Comparison of ENCODE assay signal across 8 cellular contexts in the genomic region with DNA sequence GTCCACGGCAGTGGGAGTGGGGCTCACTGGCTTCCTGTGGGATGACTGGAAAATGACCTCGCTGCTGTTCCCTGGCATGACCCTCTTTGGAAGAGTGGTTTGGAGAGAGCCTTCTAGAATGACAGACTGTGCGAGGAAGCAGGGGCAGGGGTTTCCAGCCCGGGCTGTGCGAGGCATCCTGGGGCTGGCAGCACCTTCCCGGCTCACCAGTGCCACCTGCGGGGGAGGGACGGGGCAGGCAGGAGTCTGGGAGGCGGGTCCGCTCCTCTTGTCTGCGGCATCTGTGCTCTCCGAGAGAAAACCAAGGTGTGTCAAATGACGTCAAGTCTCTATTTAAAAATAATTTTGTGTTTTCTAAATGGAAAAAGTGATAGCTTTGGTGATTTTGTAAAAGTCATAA. TPM values are rescaled to one million over a fixed set of nuclear protein-coding genes. Genes with fewer than 3 reads are reported as not detected.
DNase-seq lines count a peak whose midpoint lies in the region; ATAC-seq and TF ChIP-seq lines count a peak whose summit lies in the region.

No MANE protein-coding gene starts in this region.

- H3K9ac ChIP-seq in mesenchymal stem cell (ENCODE audit: low read length): no peak overlapping the region

- peak overlapping the region; percentile 34 for H4K91ac ChIP-seq in mesenchymal stem cell (ENCODE audit: low read length)

- H2AK5ac ChIP-seq in mesenchymal stem cell (ENCODE audit: low read length, severe bottlenecking): peak overlapping the region; percentile 63

- H2BK12ac ChIP-seq in mesenchymal stem cell (ENCODE audit: low read length in 2 of 2): no peak overlapping the region

- TF ChIP-seq CTCF in LNCaP clone FGC (IDR thresholded peaks at IDR 0.05; ENCODE audit: control insufficient read depth, extremely low read depth, insufficient read depth) (peak; percentile 69), WERI-Rb-1 (IDR thresholded peaks at IDR 0.05; ENCODE audit: low read depth, low read length) (peak; percentile 90), brain microvascular endothelial cell (IDR thresholded peaks at IDR 0.05; ENCODE audit: low read depth, low read length, missing control alignments) (peak; percentile 57)

- 73% methylated on average over 12 of the region's 13 CpGs for WGBS in mesenchymal stem cell

- no peak overlapping the region for H3K27ac ChIP-seq in WERI-Rb-1
- no peak overlapping the region for H3K27ac ChIP-seq in brain microvascular endothelial cell
- H3K27ac ChIP-seq in mesenchymal stem cell (ENCODE audit: low read length, poor library complexity, severe bottlenecking): no peak overlapping the region

- H2BK120ac ChIP-seq in mesenchymal stem cell (ENCODE audit: low read depth, low read length): no peak overlapping the region

- peak; percentile 88 for ATAC-seq in stimulated activated naive CD8-positive, alpha-beta T cell treated with anti-CD3 and anti-CD28 coated beads, Interleukin-15, Interleukin-2, amounts not matched to agents 100 U/mL and 50 U/mL, for 24 hours
- no peak for ATAC-seq in HG02870 (IDR thresholded peaks at IDR 0.05; ENCODE audit: unreplicated experiment)
- no peak for ATAC-seq in GM18909 (IDR thresholded peaks at IDR 0.05; ENCODE audit: poor library complexity, unreplicated experiment)

- no peak overlapping the region for H3K4ac ChIP-seq in mesenchymal stem cell (ENCODE audit: low read depth in 1 of 2, low read length in 2 of 2)

- no peak overlapping the region for H3K14ac ChIP-seq in mesenchymal stem cell (ENCODE audit: low read length in 2 of 2)

- no peak overlapping the region for H2AFZ ChIP-seq in mesenchymal stem cell (ENCODE audit: low read depth, low read length)

- peaks cover 21% of the 10 kb centered on the region for H3K4me1 ChIP-seq in mesenchymal stem cell (ENCODE audit: control insufficient read depth, insufficient read depth, low read depth, low read length)

- in situ Hi-C loops in brain microvascular endothelial cell (cut with HindIII; ENCODE audit: low pct_ligation_motif_present, low sequenced_read_pairs): no loop called here

- H3K27me3 ChIP-seq in WERI-Rb-1 (ENCODE audit: insufficient read depth, low read depth, severe bottlenecking): no peaks in the 10 kb centered on the region
- no peaks in the 10 kb centered on the region for H3K27me3 ChIP-seq in brain microvascular endothelial cell (replicated peaks)
- no peaks in the 10 kb centered on the region for H3K27me3 ChIP-seq in mesenchymal stem cell (ENCODE audit: control insufficient read depth in 1 of 2, insufficient read depth in 1 of 2, low read length in 2 of 2)

- H4K8ac ChIP-seq in mesenchymal stem cell (ENCODE audit: low read length): no peak overlapping the region

- H2BK5ac ChIP-seq in mesenchymal stem cell (ENCODE audit: low read depth, low read length, poor library complexity, severe bottlenecking): no peak overlapping the region

- H3K36me3 ChIP-seq in WERI-Rb-1: peaks cover 3% of the 10 kb centered on the region; the same call in 1 of the 2 replicates
- no peaks in the 10 kb centered on the region for H3K36me3 ChIP-seq in brain microvascular endothelial cell (replicated peaks)
- H3K36me3 ChIP-seq in mesenchymal stem cell (ENCODE audit: control insufficient read depth in 1 of 2, insufficient read depth in 2 of 2, low read depth in 1 of 2, low read length in 2 of 2): peaks cover 37 to 46% of the 10 kb centered on the region in 2 experiments

- H3K9me3 ChIP-seq in WERI-Rb-1 (ENCODE audit: severe bottlenecking) (no peaks in the 10 kb centered on the region), mesenchymal stem cell (ENCODE audit: control insufficient read depth, low read length) (no peaks in the 10 kb centered on the region)

- no peak overlapping the region for H3K18ac ChIP-seq in mesenchymal stem cell (ENCODE audit: low read depth in 1 of 2, low read length in 2 of 2)

- DNase-seq in DMS153 (lab: John Stamatoyannopoulos, UW) (peak; percentile 69), LNCaP clone FGC (ENCODE audit: low read depth) (no peak), WERI-Rb-1 (peak; percentile 92), brain microvascular endothelial cell (no peak), mesenchymal stem cell (no peak)
- DNase-seq in stimulated activated naive CD8-positive, alpha-beta T cell treated with anti-CD3 and anti-CD28 coated beads, Interleukin-15, Interleukin-2, amounts not matched to agents 100 U/mL and 50 U/mL, for 24 hours: peak; percentile 89

- H3K4me2 ChIP-seq in mesenchymal stem cell (ENCODE audit: low read length, poor library complexity, severe bottlenecking): no peak overlapping the region

- H3K23ac ChIP-seq in mesenchymal stem cell (ENCODE audit: low read length in 2 of 2): no peak overlapping the region

- H3K4me3 ChIP-seq in LNCaP clone FGC (ENCODE audit: low read depth, low read length) (no peak overlapping the region), WERI-Rb-1 (ENCODE audit: low read depth, low read length) (no peak overlapping the region), brain microvascular endothelial cell (ENCODE audit: low read depth, low read length) (no peak overlapping the region), mesenchymal stem cell (ENCODE audit: insufficient read depth in 1 of 2, low read depth in 1 of 2, low read length in 2 of 2) (no peak overlapping the region)

- peak overlapping the region; percentile 54 for H2BK15ac ChIP-seq in mesenchymal stem cell (ENCODE audit: low read depth, poor library complexity, severe bottlenecking)

- H3K79me1 ChIP-seq in mesenchymal stem cell (replicated peaks; ENCODE audit: low read length, poor library complexity, severe bottlenecking): no peaks in the 10 kb centered on the region

RNA-seq across cellular contexts. Expression of gene RNF213, which starts 7.8 kb away (rescaled TPM):
- 21.7 TPM for polyA plus RNA-seq in mesenchymal stem cell (2013, experiment 1 of 2)
- polyA plus RNA-seq in mesenchymal stem cell (2013, experiment 2 of 2): 18.9 TPM

RNA-seq across cellular contexts. Expression of gene SLC26A11, which starts 32.6 kb away (rescaled TPM):
- 16.2 TPM for polyA plus RNA-seq in mesenchymal stem cell (2013, experiment 1 of 2)
- 15.6 TPM for polyA plus RNA-seq in mesenchymal stem cell (2013, experiment 2 of 2)

RNA-seq across cellular contexts. Expression of gene SGSH, which starts 32.7 kb away (rescaled TPM):
- polyA plus RNA-seq in mesenchymal stem cell (2013, experiment 1 of 2): 59.2 TPM
- polyA plus RNA-seq in mesenchymal stem cell (2013, experiment 2 of 2): 59.8 TPM

Comparison
In these comparisons a context has a peak if more than half of its experiments do, and no peak if none do; other contexts are left out.
1. DNase-seq: peak in DMS153 (single experiment), WERI-Rb-1 (single experiment) and stimulated activated naive CD8-positive, alpha-beta T cell treated with anti-CD3 and anti-CD28 coated beads, Interleukin-15, Interleukin-2, amounts not matched to agents 100 U/mL and 50 U/mL, for 24 hours (single experiment); none in LNCaP clone FGC (single experiment), brain microvascular endothelial cell (single experiment) and mesenchymal stem cell (single experiment).
2. Peak in every context shown above with its lines, with median percentiles within 50 percentile points of each other: CTCF ChIP-seq.